2 cellular contexts compared by ENCODE assay signal in the genomic region with DNA sequence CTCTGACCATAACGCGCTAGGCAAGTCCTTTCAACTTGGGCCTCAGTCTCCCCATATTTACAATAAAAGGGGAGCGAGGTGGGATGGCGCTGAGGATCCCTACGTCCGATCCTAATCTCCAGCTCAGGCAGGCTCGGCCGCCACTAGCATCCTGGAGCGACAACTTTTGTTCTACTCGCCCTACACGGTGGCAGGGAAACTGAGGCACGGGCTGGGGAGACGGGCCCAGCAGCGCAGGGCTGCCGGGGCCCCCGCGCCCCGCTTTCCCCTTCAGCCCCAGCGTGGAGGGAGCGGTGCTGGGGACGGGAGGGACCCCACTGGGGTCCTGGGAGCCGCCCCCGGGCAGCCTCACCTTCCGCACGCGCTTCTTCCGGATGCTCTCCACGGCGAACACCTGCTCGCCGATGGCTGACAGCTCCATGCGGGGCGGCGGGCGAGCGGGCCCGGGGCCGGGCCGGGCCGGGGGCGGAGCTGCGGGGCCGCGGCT.
TF ChIP-seq lines count a peak whose summit lies in the region.

No MANE protein-coding gene starts in this region.

TF ChIP-seq in GM23338, 12 proteins besides CTCF, POLR2A, EP300 and RAD21 (continued from another document):
- TF ChIP-seq, protein P1, sequence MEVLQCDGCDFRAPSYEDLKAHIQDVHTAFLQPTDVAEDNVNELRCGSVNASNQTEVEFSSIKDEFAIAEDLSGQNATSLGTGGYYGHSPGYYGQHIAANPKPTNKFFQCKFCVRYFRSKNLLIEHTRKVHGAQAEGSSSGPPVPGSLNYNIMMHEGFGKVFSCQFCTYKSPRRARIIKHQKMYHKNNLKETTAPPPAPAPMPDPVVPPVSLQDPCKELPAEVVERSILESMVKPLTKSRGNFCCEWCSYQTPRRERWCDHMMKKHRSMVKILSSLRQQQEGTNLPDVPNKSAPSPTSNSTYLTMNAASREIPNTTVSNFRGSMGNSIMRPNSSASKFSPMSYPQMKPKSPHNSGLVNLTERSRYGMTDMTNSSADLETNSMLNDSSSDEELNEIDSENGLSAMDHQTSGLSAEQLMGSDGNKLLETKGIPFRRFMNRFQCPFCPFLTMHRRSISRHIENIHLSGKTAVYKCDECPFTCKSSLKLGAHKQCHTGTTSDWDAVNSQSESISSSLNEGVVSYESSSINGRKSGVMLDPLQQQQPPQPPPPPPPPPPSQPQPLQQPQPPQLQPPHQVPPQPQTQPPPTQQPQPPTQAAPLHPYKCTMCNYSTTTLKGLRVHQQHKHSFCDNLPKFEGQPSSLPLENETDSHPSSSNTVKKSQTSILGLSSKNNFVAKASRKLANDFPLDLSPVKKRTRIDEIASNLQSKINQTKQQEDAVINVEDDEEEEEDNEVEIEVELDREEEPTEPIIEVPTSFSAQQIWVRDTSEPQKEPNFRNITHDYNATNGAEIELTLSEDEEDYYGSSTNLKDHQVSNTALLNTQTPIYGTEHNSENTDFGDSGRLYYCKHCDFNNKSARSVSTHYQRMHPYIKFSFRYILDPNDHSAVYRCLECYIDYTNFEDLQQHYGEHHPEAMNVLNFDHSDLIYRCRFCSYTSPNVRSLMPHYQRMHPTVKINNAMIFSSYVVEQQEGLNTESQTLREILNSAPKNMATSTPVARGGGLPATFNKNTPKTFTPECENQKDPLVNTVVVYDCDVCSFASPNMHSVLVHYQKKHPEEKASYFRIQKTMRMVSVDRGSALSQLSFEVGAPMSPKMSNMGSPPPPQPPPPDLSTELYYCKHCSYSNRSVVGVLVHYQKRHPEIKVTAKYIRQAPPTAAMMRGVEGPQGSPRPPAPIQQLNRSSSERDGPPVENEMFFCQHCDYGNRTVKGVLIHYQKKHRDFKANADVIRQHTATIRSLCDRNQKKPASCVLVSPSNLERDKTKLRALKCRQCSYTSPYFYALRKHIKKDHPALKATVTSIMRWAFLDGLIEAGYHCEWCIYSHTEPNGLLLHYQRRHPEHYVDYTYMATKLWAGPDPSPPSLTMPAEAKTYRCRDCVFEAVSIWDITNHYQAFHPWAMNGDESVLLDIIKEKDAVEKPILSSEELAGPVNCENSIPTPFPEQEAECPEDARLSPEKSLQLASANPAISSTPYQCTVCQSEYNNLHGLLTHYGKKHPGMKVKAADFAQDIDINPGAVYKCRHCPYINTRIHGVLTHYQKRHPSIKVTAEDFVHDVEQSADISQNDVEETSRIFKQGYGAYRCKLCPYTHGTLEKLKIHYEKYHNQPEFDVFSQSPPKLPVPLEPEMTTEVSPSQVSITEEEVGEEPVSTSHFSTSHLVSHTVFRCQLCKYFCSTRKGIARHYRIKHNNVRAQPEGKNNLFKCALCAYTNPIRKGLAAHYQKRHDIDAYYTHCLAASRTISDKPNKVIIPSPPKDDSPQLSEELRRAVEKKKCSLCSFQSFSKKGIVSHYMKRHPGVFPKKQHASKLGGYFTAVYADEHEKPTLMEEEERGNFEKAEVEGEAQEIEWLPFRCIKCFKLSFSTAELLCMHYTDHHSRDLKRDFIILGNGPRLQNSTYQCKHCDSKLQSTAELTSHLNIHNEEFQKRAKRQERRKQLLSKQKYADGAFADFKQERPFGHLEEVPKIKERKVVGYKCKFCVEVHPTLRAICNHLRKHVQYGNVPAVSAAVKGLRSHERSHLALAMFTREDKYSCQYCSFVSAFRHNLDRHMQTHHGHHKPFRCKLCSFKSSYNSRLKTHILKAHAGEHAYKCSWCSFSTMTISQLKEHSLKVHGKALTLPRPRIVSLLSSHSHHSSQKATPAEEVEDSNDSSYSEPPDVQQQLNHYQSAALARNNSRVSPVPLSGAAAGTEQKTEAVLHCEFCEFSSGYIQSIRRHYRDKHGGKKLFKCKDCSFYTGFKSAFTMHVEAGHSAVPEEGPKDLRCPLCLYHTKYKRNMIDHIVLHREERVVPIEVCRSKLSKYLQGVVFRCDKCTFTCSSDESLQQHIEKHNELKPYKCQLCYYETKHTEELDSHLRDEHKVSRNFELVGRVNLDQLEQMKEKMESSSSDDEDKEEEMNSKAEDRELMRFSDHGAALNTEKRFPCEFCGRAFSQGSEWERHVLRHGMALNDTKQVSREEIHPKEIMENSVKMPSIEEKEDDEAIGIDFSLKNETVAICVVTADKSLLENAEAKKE (CRISPR knock-in tag; IDR thresholded peaks at IDR 0.05): no peak
- no peak for TF ChIP-seq POLR2AphosphoS5 (IDR thresholded peaks at IDR 0.05; ENCODE audit: low read depth)
- TF ChIP-seq, protein P2, sequence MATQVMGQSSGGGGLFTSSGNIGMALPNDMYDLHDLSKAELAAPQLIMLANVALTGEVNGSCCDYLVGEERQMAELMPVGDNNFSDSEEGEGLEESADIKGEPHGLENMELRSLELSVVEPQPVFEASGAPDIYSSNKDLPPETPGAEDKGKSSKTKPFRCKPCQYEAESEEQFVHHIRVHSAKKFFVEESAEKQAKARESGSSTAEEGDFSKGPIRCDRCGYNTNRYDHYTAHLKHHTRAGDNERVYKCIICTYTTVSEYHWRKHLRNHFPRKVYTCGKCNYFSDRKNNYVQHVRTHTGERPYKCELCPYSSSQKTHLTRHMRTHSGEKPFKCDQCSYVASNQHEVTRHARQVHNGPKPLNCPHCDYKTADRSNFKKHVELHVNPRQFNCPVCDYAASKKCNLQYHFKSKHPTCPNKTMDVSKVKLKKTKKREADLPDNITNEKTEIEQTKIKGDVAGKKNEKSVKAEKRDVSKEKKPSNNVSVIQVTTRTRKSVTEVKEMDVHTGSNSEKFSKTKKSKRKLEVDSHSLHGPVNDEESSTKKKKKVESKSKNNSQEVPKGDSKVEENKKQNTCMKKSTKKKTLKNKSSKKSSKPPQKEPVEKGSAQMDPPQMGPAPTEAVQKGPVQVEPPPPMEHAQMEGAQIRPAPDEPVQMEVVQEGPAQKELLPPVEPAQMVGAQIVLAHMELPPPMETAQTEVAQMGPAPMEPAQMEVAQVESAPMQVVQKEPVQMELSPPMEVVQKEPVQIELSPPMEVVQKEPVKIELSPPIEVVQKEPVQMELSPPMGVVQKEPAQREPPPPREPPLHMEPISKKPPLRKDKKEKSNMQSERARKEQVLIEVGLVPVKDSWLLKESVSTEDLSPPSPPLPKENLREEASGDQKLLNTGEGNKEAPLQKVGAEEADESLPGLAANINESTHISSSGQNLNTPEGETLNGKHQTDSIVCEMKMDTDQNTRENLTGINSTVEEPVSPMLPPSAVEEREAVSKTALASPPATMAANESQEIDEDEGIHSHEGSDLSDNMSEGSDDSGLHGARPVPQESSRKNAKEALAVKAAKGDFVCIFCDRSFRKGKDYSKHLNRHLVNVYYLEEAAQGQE (IDR thresholded peaks at IDR 0.05; ENCODE audit: unreplicated experiment): no peak

TF ChIP-seq in WTC11, 78 proteins besides CTCF, POLR2A, EP300 and RAD21 (continued from another document):
- TF ChIP-seq, protein P3, sequence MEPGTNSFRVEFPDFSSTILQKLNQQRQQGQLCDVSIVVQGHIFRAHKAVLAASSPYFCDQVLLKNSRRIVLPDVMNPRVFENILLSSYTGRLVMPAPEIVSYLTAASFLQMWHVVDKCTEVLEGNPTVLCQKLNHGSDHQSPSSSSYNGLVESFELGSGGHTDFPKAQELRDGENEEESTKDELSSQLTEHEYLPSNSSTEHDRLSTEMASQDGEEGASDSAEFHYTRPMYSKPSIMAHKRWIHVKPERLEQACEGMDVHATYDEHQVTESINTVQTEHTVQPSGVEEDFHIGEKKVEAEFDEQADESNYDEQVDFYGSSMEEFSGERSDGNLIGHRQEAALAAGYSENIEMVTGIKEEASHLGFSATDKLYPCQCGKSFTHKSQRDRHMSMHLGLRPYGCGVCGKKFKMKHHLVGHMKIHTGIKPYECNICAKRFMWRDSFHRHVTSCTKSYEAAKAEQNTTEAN (CRISPR knock-in tag; IDR thresholded peaks at IDR 0.05): no peak
- TF ChIP-seq SMAD3 (CRISPR knock-in tag; IDR thresholded peaks at IDR 0.05; ENCODE audit: borderline replicate concordance): no peak
- no peak for TF ChIP-seq JUN (CRISPR knock-in tag; IDR thresholded peaks at IDR 0.05)
- TF ChIP-seq ZNF232 (CRISPR knock-in tag; IDR thresholded peaks at IDR 0.05): no peak
- TF ChIP-seq, protein P4, sequence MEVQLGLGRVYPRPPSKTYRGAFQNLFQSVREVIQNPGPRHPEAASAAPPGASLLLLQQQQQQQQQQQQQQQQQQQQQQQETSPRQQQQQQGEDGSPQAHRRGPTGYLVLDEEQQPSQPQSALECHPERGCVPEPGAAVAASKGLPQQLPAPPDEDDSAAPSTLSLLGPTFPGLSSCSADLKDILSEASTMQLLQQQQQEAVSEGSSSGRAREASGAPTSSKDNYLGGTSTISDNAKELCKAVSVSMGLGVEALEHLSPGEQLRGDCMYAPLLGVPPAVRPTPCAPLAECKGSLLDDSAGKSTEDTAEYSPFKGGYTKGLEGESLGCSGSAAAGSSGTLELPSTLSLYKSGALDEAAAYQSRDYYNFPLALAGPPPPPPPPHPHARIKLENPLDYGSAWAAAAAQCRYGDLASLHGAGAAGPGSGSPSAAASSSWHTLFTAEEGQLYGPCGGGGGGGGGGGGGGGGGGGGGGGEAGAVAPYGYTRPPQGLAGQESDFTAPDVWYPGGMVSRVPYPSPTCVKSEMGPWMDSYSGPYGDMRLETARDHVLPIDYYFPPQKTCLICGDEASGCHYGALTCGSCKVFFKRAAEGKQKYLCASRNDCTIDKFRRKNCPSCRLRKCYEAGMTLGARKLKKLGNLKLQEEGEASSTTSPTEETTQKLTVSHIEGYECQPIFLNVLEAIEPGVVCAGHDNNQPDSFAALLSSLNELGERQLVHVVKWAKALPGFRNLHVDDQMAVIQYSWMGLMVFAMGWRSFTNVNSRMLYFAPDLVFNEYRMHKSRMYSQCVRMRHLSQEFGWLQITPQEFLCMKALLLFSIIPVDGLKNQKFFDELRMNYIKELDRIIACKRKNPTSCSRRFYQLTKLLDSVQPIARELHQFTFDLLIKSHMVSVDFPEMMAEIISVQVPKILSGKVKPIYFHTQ (CRISPR knock-in tag; IDR thresholded peaks at IDR 0.05): no peak
- TF ChIP-seq ESRRA (CRISPR knock-in tag; IDR thresholded peaks at IDR 0.05; ENCODE audit: borderline replicate concordance): no peak
TF ChIP-seq in WTC11: peak in this region for 0.
